ENCODE assay signal across 8 cellular contexts in the genomic region with DNA sequence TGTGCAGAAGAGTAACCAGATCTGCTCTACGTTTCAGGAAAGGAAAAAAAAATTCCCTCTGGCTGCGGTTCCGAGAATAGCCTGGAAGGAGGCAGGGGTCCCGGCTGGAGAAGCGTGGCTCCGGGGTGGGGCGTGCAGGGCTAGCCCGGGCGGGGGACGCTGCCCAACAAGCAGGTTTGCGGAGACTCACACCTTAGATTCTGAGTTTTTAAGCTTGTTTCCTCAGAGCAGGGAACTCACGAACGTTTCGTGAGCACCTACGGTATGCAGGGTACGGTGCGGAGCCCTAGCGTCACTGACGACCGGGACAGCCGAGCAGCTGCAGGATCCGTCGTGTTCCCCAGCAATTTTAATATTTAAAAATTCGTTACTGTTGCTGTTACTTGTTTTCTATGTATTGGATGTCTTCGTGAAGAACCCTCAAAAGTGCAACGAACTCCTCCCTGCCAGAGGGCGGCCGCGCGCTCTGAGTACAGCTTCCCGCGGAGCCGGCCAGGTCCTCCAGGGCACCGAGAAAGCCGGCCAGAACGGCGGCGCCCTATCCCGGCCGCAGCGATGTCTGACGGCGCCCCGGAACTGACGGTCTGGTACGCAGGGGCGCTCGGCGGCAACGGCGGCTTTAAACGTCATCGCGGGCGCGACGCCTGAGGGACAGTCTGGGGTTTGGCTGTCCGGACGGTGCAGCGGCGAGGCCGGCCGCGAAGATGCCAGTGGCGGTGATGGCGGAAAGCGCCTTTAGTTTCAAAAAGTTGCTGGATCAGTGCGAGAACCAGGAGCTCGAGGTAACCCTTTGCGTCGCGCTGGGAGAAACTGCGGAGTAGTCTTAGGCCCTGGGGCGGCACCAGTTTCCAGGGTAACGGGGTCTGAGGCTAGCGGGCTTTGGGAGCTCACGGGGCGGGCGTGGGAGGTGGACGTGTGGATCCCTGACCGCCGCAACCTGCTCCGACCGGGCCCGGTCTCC. TPM values are rescaled to one million over a fixed set of nuclear protein-coding genes. Genes with fewer than 3 reads are reported as not detected.
DNase-seq lines count a peak whose midpoint lies in the region; ATAC-seq, FAIRE-seq and TF ChIP-seq lines count a peak whose summit lies in the region.

A gene (plus strand): TSS at position 629 of the 961 bp plus-strand sequence. CDS start 76 bp downstream, at position 705.

- peak; percentile 31 for FAIRE-seq in colon (lab: Jason Lieb, UNC)

- H3K4me3 ChIP-seq in BJ (ENCODE audit: low read depth, low read length), result peak within 1 kb of the TSS; percentile 76

- TF ChIP-seq CTCF in BJ (IDR thresholded peaks at IDR 0.05; ENCODE audit: insufficient read depth, low read depth, low read length), result peak; percentile 34; the same call in 1 of the 2 replicates

- POLR2A ChIA-PET in BJ (lab: Charles Lee), result interaction anchor here (0.7 kb wide), 1 partner anchor 487 kb away, joined by 3 read pairs; no protein-coding TSS in a partner anchor

- H3K27me3 ChIP-seq in BJ (ENCODE audit: control insufficient read depth, insufficient read depth, low read length), result no peaks in the 10 kb centered on the region

- peak; percentile 98 for ATAC-seq in HG03460 (IDR thresholded peaks at IDR 0.05; ENCODE audit: unreplicated experiment)

- H3K36me3 ChIP-seq in BJ (ENCODE audit: control insufficient read depth, insufficient read depth, low read length), result peaks cover 2% of the 10 kb centered on the region

- CTCF ChIA-PET in BJ (lab: Yijun Ruan, JAX), result interaction anchor here (1.2 to 4.1 kb wide), 8 partner anchors 11 to 739 kb away, joined by 3 to 23 read pairs (median 4); no protein-coding TSS in a partner anchor

- DNase-seq in BJ (ENCODE audit: low read depth) (peak; percentile 57), GM19240 (ENCODE audit: insufficient read length, low spot score) (peak; percentile 91), NCI-H526 (lab: John Stamatoyannopoulos, UW) (peak; percentile 80 to 97), kidney tubule cell (ENCODE audit: low spot score) (peak; percentile 92)
- peak; percentile 94 for DNase-seq in activated CD4-positive, alpha-beta T cell treated with anti-CD3 and anti-CD28 coated beads for 48 hours
- peak; percentile 83 to 88 (median 85) for DNase-seq in stimulated activated CD4-positive, alpha-beta T cell treated with anti-CD3 and anti-CD28 coated beads, Interleukin-1b, Interleukin-23, amount 100 ng/mL, for 24 hours (ENCODE audit: low read depth in 4 of 4, low spot score in 1 of 4)

RNA-seq across cellular contexts. Expression of the gene that starts here (rescaled TPM):
- polyA plus RNA-seq in BJ (2011; rRNA removed), result 55.8 and 98.0 TPM in 2 replicates
- polyA minus RNA-seq in BJ (2011; rRNA and poly(A)+ RNA removed), result 11.6 and 16.5 TPM in 2 replicates

Comparison
In these comparisons a context has a peak if more than half of its experiments do, and no peak if none do; other contexts are left out.
1. Peak in every context shown above with its lines: DNase-seq, ATAC-seq and H3K4me3 ChIP-seq.